In genomic region chr17:16676645-16677044, GRCh38 we compare ENCODE assay signal across 2 cellular contexts.
TF ChIP-seq lines count a peak whose summit lies in the region.

No MANE protein-coding gene starts in this region.

TF ChIP-seq in SK-N-SH treated with all-trans-retinoic acid at 6 μM for 48 hours, 23 proteins besides CTCF, POLR2A, EP300 and RAD21 (continued from another document):
- TF ChIP-seq TSHZ2 (CRISPR knock-in tag; IDR thresholded peaks at IDR 0.05) (no peak), CSDC2 (CRISPR knock-in tag; IDR thresholded peaks at IDR 0.05) (no peak)

TF ChIP-seq in H1, 55 proteins besides CTCF, POLR2A, EP300 and RAD21 (continued from another document):
- TF ChIP-seq CHD2 (IDR thresholded peaks at IDR 0.05; ENCODE audit: low read length) (no peak), ZNF274 (IDR thresholded peaks at IDR 0.05; ENCODE audit: borderline replicate concordance, extremely low read depth, low read length) (no peak), NRF1 (IDR thresholded peaks at IDR 0.05; ENCODE audit: low read depth, low read length) (no peak), RFX5 (IDR thresholded peaks at IDR 0.05; ENCODE audit: borderline replicate concordance, low read depth, low read length) (no peak), KDM4A (IDR thresholded peaks at IDR 0.05; ENCODE audit: low read depth, low read length, severe bottlenecking) (no peak)
